In genomic region chrX:150050387-150050786, GRCh38 we compare ENCODE assay signal across 1 cellular context.
TF ChIP-seq lines count a peak whose summit lies in the region.

No MANE protein-coding gene starts in this region.

TF ChIP-seq in GM23338, 12 proteins besides CTCF, POLR2A, EP300 and RAD21 (continued from another document):
- TF ChIP-seq ZNF462 (CRISPR knock-in tag; IDR thresholded peaks at IDR 0.05) (no peak), EZH2 (IDR thresholded peaks at IDR 0.05; ENCODE audit: low read depth, unreplicated experiment) (no peak), CREB1 (CRISPR knock-in tag; IDR thresholded peaks at IDR 0.05; ENCODE audit: low read depth) (no peak), NANOG (IDR thresholded peaks at IDR 0.05; ENCODE audit: borderline replicate concordance) (no peak)
